In genomic region chr18:61388010-61388409, GRCh38 we compare ENCODE assay signal across 18 cellular contexts. TPM values are rescaled to one million over a fixed set of nuclear protein-coding genes. Genes with fewer than 3 reads are reported as not detected.
"Had no signal": no experiment of that assay in that cellular context is flagged by ENCODE, and none has a peak within 500 bp of the region (broad histone marks: within the 10 kb centered on the region; RNA-seq: fewer than 3 reads in every experiment).

No MANE protein-coding gene starts in this region.

- ATAC-seq: left ventricle myocardium superior; sciatic nerve; stimulated activated naive CD8-positive, alpha-beta T cell treated with anti-CD3 and anti-CD28 coated beads, Interleukin-15, Interleukin-2, amounts not matched to agents 100 U/mL and 50 U/mL, for 24 hours; T-helper 17 cell had no signal

- DNase-seq: activated CD4-positive, alpha-beta T cell treated with anti-CD3 and anti-CD28 coated beads, Interleukin-2, amount 50 U/mL, for 1 hour; activated CD4-positive, CD25-positive, alpha-beta regulatory T cell; activated naive CD4-positive, alpha-beta T cell treated with anti-CD3 and anti-CD28 coated beads, Interleukin-2, amount 50 U/mL, for 16 hours; amygdala; left ventricle myocardium superior; mesenchymal stem cell; stimulated activated CD4-positive, alpha-beta T cell treated with anti-CD3 and anti-CD28 coated beads, Interleukin-4, amount 100 ng/mL, for 1 hour; stimulated activated CD8-positive, alpha-beta memory T cell treated with anti-CD3 and anti-CD28 coated beads, Interleukin-4, amount 100 ng/mL, for 48 hours; stimulated activated naive CD8-positive, alpha-beta T cell treated with anti-CD3 and anti-CD28 coated beads, Interleukin-15, Interleukin-2, amounts not matched to agents 100 U/mL and 50 U/mL, for 24 hours; T-helper 17 cell had no signal

- FAIRE-seq: islet of Langerhans, TTC549 had no signal

- H3K27ac ChIP-seq: breast epithelium had no signal

- H3K27me3 ChIP-seq: breast epithelium had no signal

- H3K4me1 ChIP-seq: breast epithelium had no signal

- H3K36me3 ChIP-seq: breast epithelium had no signal

- H3K9me3 ChIP-seq: breast epithelium had no signal

- H3K4me3 ChIP-seq: breast epithelium had no signal

RNA-seq across cellular contexts. Expression of gene CDH20, which starts 54.8 kb away (rescaled TPM):
- total RNA-seq: activated T-helper 2 cell treated with anti-CD3 and anti-CD28 coated beads, Interferon-gamma antibody, Interleukin-2, Interleukin-4, amounts not matched to agents 10 μg/mL and 5 μg/mL and 100 μg/mL, durations not matched to agents 14 hours and 24 hours and 36 hours; fibroblast of lung; left ventricle myocardium superior; osteoblast; pulmonary artery endothelial cell had no signal
